In genomic region chr7:22854158-22855048, GRCh38 we compare ENCODE assay signal across 8 cellular contexts. TPM values are rescaled to one million over a fixed set of nuclear protein-coding genes. Genes with fewer than 3 reads are reported as not detected.
DNase-seq lines count a peak whose midpoint lies in the region; ATAC-seq and TF ChIP-seq lines count a peak whose summit lies in the region.

No MANE protein-coding gene starts in this region.

- no peaks in the 10 kb centered on the region for H3K9me3 Mint-ChIP-seq in WTC11
- no peaks in the 10 kb centered on the region for H3K9me3 Mint-ChIP-seq in central memory CD8-positive, alpha-beta T cell

- TF ChIP-seq CTCF in WTC11 (IDR thresholded peaks at IDR 0.05), result no peak; the same call in none of the 2 replicates

- H3K27me3 Mint-ChIP-seq in WTC11 (ENCODE audit: low read depth), result peaks cover 4% of the 10 kb centered on the region; the same call in 1 of the 2 replicates
- H3K27me3 Mint-ChIP-seq in central memory CD8-positive, alpha-beta T cell, result no peaks in the 10 kb centered on the region

- peaks cover 63% of the 10 kb centered on the region for H3K4me1 Mint-ChIP-seq in WTC11
- H3K4me1 Mint-ChIP-seq in central memory CD8-positive, alpha-beta T cell, result peaks cover 21% of the 10 kb centered on the region

- peaks cover 33% of the 10 kb centered on the region for H3K36me3 Mint-ChIP-seq in WTC11
- peaks cover 14% of the 10 kb centered on the region for H3K36me3 Mint-ChIP-seq in central memory CD8-positive, alpha-beta T cell (ENCODE audit: insufficient read depth)

- CTCF ChIA-PET in WTC11 (lab: Charles Lee), result interaction anchor here (0.6 to 1.7 kb wide), 3 partner anchors 32 to 470 kb away, joined by 4 to 7 read pairs (median 4); partner anchors contain the start of gene TOMM7

- POLR2A ChIA-PET in WTC11 (lab: Charles Lee), result interaction anchor here (0.5 kb wide), 1 partner anchor 13 kb away, joined by 4 read pairs; no protein-coding TSS in a partner anchor

- H3K4me3 Mint-ChIP-seq in WTC11, result peak overlapping the region; percentile 90
- H3K4me3 Mint-ChIP-seq in central memory CD8-positive, alpha-beta T cell, result peak overlapping the region; percentile 88

- ATAC-seq in HG02759 (IDR thresholded peaks at IDR 0.05; ENCODE audit: unreplicated experiment) (peak; percentile 90), WTC11 (peak; percentile 81)
- ATAC-seq in central memory CD8-positive, alpha-beta T cell (replicated peaks; ENCODE audit: extremely low read depth, poor library complexity, severe bottlenecking), result peak; percentile 38

- H3K27ac Mint-ChIP-seq in WTC11, result peak overlapping the region; percentile 95
- peak overlapping the region; percentile 88 for H3K27ac Mint-ChIP-seq in central memory CD8-positive, alpha-beta T cell (ENCODE audit: low read depth)

- DNase-seq in NCI-H2029 (lab: John Stamatoyannopoulos, UW) (peak; percentile 11), NCI-H2029 treated with DMSO at 0.1 percent for 48 hours (lab: John Stamatoyannopoulos, UW) (no peak), NCI-H146 treated with DMSO at 0.1 percent for 48 hours (lab: John Stamatoyannopoulos, UW; ENCODE audit: unreplicated experiment) (peak; percentile 38), WTC11 (ENCODE audit: low spot score) (peak; percentile 84), kidney tubule cell (ENCODE audit: low spot score) (peak; percentile 87)
- DNase-seq in central memory CD8-positive, alpha-beta T cell (ENCODE audit: low spot score in 2 of 2), result peak in 1 of 2 donors; percentile 21
- DNase-seq in stimulated activated CD4-positive, alpha-beta T cell treated with anti-CD3 and anti-CD28 coated beads, Interleukin-1b, Interleukin-23, amount 100 ng/mL, for 4 hours (ENCODE audit: low read depth in 2 of 2), result peak; percentile 78 to 84

TF ChIP-seq in WTC11, 78 proteins besides CTCF, POLR2A, EP300 and RAD21 (continues in another document):
- TF ChIP-seq RORB (CRISPR knock-in tag; IDR thresholded peaks at IDR 0.05) (no peak), E2F1 (CRISPR knock-in tag; IDR thresholded peaks at IDR 0.05) (0 out of 2 replicates have a peak, but pooled peaks have one; percentile 19), NFATC4 (CRISPR knock-in tag; IDR thresholded peaks at IDR 0.05) (peak; percentile 32; the same call in 1 of the 2 replicates), ATF6 (CRISPR knock-in tag; IDR thresholded peaks at IDR 0.05) (no peak), AR (CRISPR knock-in tag; IDR thresholded peaks at IDR 0.05) (no peak), ATF2 (CRISPR knock-in tag; IDR thresholded peaks at IDR 0.05; ENCODE audit: borderline replicate concordance, low read depth) (no peak), ZBTB21 (CRISPR knock-in tag; IDR thresholded peaks at IDR 0.05; ENCODE audit: borderline replicate concordance) (no peak; the same call in 1 of the 2 replicates)
- TF ChIP-seq, protein P1, sequence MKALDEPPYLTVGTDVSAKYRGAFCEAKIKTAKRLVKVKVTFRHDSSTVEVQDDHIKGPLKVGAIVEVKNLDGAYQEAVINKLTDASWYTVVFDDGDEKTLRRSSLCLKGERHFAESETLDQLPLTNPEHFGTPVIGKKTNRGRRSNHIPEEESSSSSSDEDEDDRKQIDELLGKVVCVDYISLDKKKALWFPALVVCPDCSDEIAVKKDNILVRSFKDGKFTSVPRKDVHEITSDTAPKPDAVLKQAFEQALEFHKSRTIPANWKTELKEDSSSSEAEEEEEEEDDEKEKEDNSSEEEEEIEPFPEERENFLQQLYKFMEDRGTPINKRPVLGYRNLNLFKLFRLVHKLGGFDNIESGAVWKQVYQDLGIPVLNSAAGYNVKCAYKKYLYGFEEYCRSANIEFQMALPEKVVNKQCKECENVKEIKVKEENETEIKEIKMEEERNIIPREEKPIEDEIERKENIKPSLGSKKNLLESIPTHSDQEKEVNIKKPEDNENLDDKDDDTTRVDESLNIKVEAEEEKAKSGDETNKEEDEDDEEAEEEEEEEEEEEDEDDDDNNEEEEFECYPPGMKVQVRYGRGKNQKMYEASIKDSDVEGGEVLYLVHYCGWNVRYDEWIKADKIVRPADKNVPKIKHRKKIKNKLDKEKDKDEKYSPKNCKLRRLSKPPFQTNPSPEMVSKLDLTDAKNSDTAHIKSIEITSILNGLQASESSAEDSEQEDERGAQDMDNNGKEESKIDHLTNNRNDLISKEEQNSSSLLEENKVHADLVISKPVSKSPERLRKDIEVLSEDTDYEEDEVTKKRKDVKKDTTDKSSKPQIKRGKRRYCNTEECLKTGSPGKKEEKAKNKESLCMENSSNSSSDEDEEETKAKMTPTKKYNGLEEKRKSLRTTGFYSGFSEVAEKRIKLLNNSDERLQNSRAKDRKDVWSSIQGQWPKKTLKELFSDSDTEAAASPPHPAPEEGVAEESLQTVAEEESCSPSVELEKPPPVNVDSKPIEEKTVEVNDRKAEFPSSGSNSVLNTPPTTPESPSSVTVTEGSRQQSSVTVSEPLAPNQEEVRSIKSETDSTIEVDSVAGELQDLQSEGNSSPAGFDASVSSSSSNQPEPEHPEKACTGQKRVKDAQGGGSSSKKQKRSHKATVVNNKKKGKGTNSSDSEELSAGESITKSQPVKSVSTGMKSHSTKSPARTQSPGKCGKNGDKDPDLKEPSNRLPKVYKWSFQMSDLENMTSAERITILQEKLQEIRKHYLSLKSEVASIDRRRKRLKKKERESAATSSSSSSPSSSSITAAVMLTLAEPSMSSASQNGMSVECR (CRISPR knock-in tag; IDR thresholded peaks at IDR 0.05; ENCODE audit: borderline replicate concordance), result peak; percentile 85; the same call in 1 of the 2 replicates
- TF ChIP-seq, protein P2, sequence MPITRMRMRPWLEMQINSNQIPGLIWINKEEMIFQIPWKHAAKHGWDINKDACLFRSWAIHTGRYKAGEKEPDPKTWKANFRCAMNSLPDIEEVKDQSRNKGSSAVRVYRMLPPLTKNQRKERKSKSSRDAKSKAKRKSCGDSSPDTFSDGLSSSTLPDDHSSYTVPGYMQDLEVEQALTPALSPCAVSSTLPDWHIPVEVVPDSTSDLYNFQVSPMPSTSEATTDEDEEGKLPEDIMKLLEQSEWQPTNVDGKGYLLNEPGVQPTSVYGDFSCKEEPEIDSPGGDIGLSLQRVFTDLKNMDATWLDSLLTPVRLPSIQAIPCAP (CRISPR knock-in tag; IDR thresholded peaks at IDR 0.05), result no peak

RNA-seq across cellular contexts. Expression of gene TOMM7, which starts 31.8 kb away (rescaled TPM):
- total RNA-seq in WTC11 (2021), result 500 to 506 TPM (median 502 TPM) in 3 replicates

Comparison
In these comparisons a context has a peak if more than half of its experiments do, and no peak if none do; other contexts are left out.
1. ATAC-seq: peak in every context shown above with its lines; median percentile 90 in HG02759; 81 in WTC11; 38 in central memory CD8-positive, alpha-beta T cell.